ENCODE assay signal across 8 cellular contexts in genomic region chr12:57765003-57765697, GRCh38. TPM values are rescaled to one million over a fixed set of nuclear protein-coding genes. Genes with fewer than 3 reads are reported as not detected.
A peak's percentile ranks its signal among the peaks of the same experiment; 100 is the strongest.
DNase-seq lines count a peak whose midpoint lies in the region; ATAC-seq and TF ChIP-seq lines count a peak whose summit lies in the region.

No MANE protein-coding gene starts in this region.

- in situ Hi-C loops in GM13976 (cut with MboI; ENCODE audit: low sequenced_read_pairs, unreplicated experiment) = no loop called here

- peak; percentile 44 for ATAC-seq in HG02610 (IDR thresholded peaks at IDR 0.05; ENCODE audit: unreplicated experiment)
- peak; percentile 62 for ATAC-seq in RWPE2 (ENCODE audit: low read depth)
- no peak for ATAC-seq in HG03460 (IDR thresholded peaks at IDR 0.05; ENCODE audit: unreplicated experiment)

- H3K4me1 ChIP-seq in RWPE2 (ENCODE audit: insufficient read depth, poor library complexity, severe bottlenecking) (peaks cover 4% of the 10 kb centered on the region), adrenal gland (replicated peaks in 1 of 2) (peaks cover 24 to 27% of the 10 kb centered on the region in 2 donors), iPS-20b (ENCODE audit: insufficient read depth, low read length) (peaks cover 9% of the 10 kb centered on the region; the same call in 1 of the 2 replicates)

- WGBS in adrenal gland, 4 donors = 1 to 2% (median 1%) methylated on average over 22 to 60 of the region's 60 CpGs; no CpG with 5 or more reads in 1 of the 4 donors

- intact Hi-C loops in adrenal gland (cut with DNase I) = no loop called here

- H3K9me3 ChIP-seq in RWPE2 (ENCODE audit: severe bottlenecking) = no peaks in the 10 kb centered on the region
- no peaks in the 10 kb centered on the region for H3K9me3 ChIP-seq in adrenal gland (replicated peaks in 1 of 3)
- H3K9me3 ChIP-seq in iPS-20b (ENCODE audit: insufficient read depth, low read depth, low read length) = no peaks in the 10 kb centered on the region

- TF ChIP-seq POLR2A in adrenal gland (IDR thresholded peaks at IDR 0.05) = no peak

- H3K36me3 ChIP-seq in RWPE2 (ENCODE audit: low read depth) (peaks cover 38% of the 10 kb centered on the region), adrenal gland (replicated peaks in 1 of 2) (no peaks in the 10 kb centered on the region), iPS-20b (ENCODE audit: insufficient read depth, low read depth, low read length) (peaks cover 24% of the 10 kb centered on the region)

- peak overlapping the region; percentile 83 for H3K27ac ChIP-seq in RWPE2 (ENCODE audit: poor library complexity, severe bottlenecking)
- H3K27ac ChIP-seq in adrenal gland = peak overlapping the region in 1 of 5 donors; percentile 43
- no peak overlapping the region for H3K27ac ChIP-seq in iPS-20b (ENCODE audit: low read length)

- H3K9ac ChIP-seq in iPS-20b (ENCODE audit: low read depth, low read length) = peak overlapping the region; percentile 55; the same call in 1 of the 2 replicates

- peak overlapping the region; percentile 55 for H3K4me3 ChIP-seq in RWPE2 (ENCODE audit: severe bottlenecking)
- H3K4me3 ChIP-seq in adrenal gland = peak overlapping the region in 1 of 4 donors; percentile 58
- peak overlapping the region; percentile 82 for H3K4me3 ChIP-seq in iPS-20b (ENCODE audit: low read length)

- TF ChIP-seq CTCF in GM13976 (IDR thresholded peaks at IDR 0.05; ENCODE audit: borderline replicate concordance, control extremely low read depth, extremely low read depth, insufficient read depth, missing control alignments) = peak; percentile 53
- TF ChIP-seq CTCF in RWPE2 (IDR thresholded peaks at IDR 0.05; ENCODE audit: poor library complexity, severe bottlenecking) = peak; percentile 63
- peak in 4 of 6 experiments; percentile 6 to 18 (median 12) for TF ChIP-seq CTCF in adrenal gland (IDR thresholded peaks at IDR 0.05)

- H3K27me3 ChIP-seq in RWPE2 (ENCODE audit: insufficient read depth, poor library complexity, severe bottlenecking) (no peaks in the 10 kb centered on the region), adrenal gland (no peaks in the 10 kb centered on the region), iPS-20b (ENCODE audit: insufficient read depth, low read length) (peaks cover 69% of the 10 kb centered on the region)

- peak; percentile 72 for DNase-seq in GM13976 (ENCODE audit: low spot score)
- peak; percentile 87 for DNase-seq in RWPE2 (ENCODE audit: low spot score)
- DNase-seq in adrenal gland = peak in 6 of 7 donors; percentile 52 to 64 (median 56)
- peak; percentile 68 for DNase-seq in stimulated activated CD4-positive, alpha-beta T cell treated with anti-CD3 and anti-CD28 coated beads, Interleukin-1b, Interleukin-23, amount 100 ng/mL, for 48 hours
- DNase-seq in NCI-H1694 treated with DMSO at 0.1 percent for 48 hours (lab: John Stamatoyannopoulos, UW) = no peak

RNA-seq across cellular contexts. Expression of gene CYP27B1, which starts 1.7 kb away (rescaled TPM):
- total RNA-seq in adrenal gland = 10 to 100 TPM in 1 of 8 donors, 1 to 10 TPM in 6, under 1 TPM in 1; 0.48 to 10.4 (median 3.1) TPM
- 1 to 10 TPM; 2.5 to 3.8 (median 3.5) TPM for polyA plus RNA-seq in adrenal gland

RNA-seq across cellular contexts. Expression of gene METTL1, which starts 6.8 kb away (rescaled TPM):
- 10 to 100 TPM in 7 of 8 donors, 1 to 10 TPM in 1; 4.7 to 56.8 (median 18.9) TPM for total RNA-seq in adrenal gland
- 10 to 100 TPM; 53.4 to 87.8 (median 62.6) TPM for polyA plus RNA-seq in adrenal gland

RNA-seq across cellular contexts. Expression of gene EEF1AKMT3, which starts 7.3 kb away (rescaled TPM):
- 10 to 100 TPM in 5 of 8 donors, 1 to 10 TPM in 3; 4.4 to 35.9 (median 13.1) TPM for total RNA-seq in adrenal gland
- 1 to 10 TPM; 2.4 to 9.9 (median 3.4) TPM for polyA plus RNA-seq in adrenal gland

RNA-seq across cellular contexts. Expression of gene MARCHF9, which starts 10.2 kb away (rescaled TPM):
- total RNA-seq in adrenal gland = 10 to 100 TPM in 7 of 8 donors, 1 to 10 TPM in 1; 8.2 to 23.4 (median 16.6) TPM
- polyA plus RNA-seq in adrenal gland = 10 to 100 TPM in 2 of 3 donors, 1 to 10 TPM in 1; 9.5 to 45.1 (median 44.0) TPM

RNA-seq across cellular contexts. Expression of gene CDK4, which starts 13.0 kb away (rescaled TPM):
- total RNA-seq in adrenal gland = 100 to 1,000 TPM in 7 of 8 donors, 10 to 100 TPM in 1; 90.9 to 197 (median 143) TPM
- 10 to 100 TPM; 46.8 to 78.8 (median 66.1) TPM for polyA plus RNA-seq in adrenal gland

Comparison
In these comparisons a context has a peak if more than half of its experiments do, and no peak if none do; other contexts are left out.
1. CTCF ChIP-seq: peak in every context shown above with its lines; median percentile 63 in RWPE2; 53 in GM13976; 12 in adrenal gland.